In genomic region chr6:20633566-20634340, GRCh38 we compare ENCODE assay signal across 27 cellular contexts.
"Had no signal": no experiment of that assay in that cellular context is flagged by ENCODE, and none has a peak within 500 bp of the region (broad histone marks: within the 10 kb centered on the region; RNA-seq: fewer than 3 reads in every experiment).

No MANE protein-coding gene starts in this region.

- DNase-seq: dorsolateral prefrontal cortex; effector CD4-positive, alpha-beta T cell; foreskin melanocyte; hypothalamus; immature natural killer cell; left ventricle myocardium superior; lower lobe of right lung; mucosa of descending colon; naive B cell; right lobe of liver; small intestine; stimulated activated CD4-positive, alpha-beta T cell treated with anti-CD3 and anti-CD28 coated beads, Interleukin-15, amount 100 ng/mL, for 24 hours; stimulated activated CD4-positive, alpha-beta T cell treated with anti-CD3 and anti-CD28 coated beads, Interleukin-2, amount 100 ng/mL, for 48 hours; stimulated activated naive B cell treated with anti-CD40 and anti-IgM and Interleukin-4, amounts not matched to agents 10 μg/mL and 1 μg/mL and 100 μg/mL, for 72 hours; upper lobe of left lung had no signal

- H3K27me3 Mint-ChIP-seq: naive B cell; natural killer cell treated with Interleukin-12 subunit alpha and Interleukin-12 subunit beta and Interleukin-15 and Interleukin-18, amount 100 ng/mL, for 72 hours; progenitor cell of endocrine pancreas; stimulated activated naive B cell treated with anti-CD40 and anti-IgM and Interleukin-4, amounts not matched to agents 10 μg/mL and 1 μg/mL and 100 μg/mL, for 72 hours; stimulated activated naive CD8-positive, alpha-beta T cell treated with anti-CD3 and anti-CD28 coated beads, Interleukin-15, Interleukin-2, amounts not matched to agents 100 ng/mL and 50 ng/mL, for 24 hours had no signal

- H3K36me3 ChIP-seq: esophagus muscularis mucosa, lower lobe of right lung, neutrophil, right lobe of liver, thoracic aorta, upper lobe of left lung had no signal

- H3K27ac Mint-ChIP-seq: immature natural killer cell; naive B cell; natural killer cell treated with Interleukin-12 subunit alpha and Interleukin-12 subunit beta and Interleukin-15 and Interleukin-18, amount 100 ng/mL, for 72 hours; progenitor cell of endocrine pancreas; stimulated activated naive B cell treated with anti-CD40 and anti-IgM and Interleukin-4, amounts not matched to agents 10 μg/mL and 1 μg/mL and 100 μg/mL, for 72 hours; stimulated activated naive CD8-positive, alpha-beta T cell treated with anti-CD3 and anti-CD28 coated beads, Interleukin-15, Interleukin-2, amounts not matched to agents 100 ng/mL and 50 ng/mL, for 24 hours had no signal

- H3K4me1 Mint-ChIP-seq: neural crest cell had no signal

- H3K4me3 Mint-ChIP-seq: immature natural killer cell; naive B cell; natural killer cell treated with Interleukin-12 subunit alpha and Interleukin-12 subunit beta and Interleukin-15 and Interleukin-18, amount 100 ng/mL, for 72 hours; neural crest cell; stimulated activated naive B cell treated with anti-CD40 and anti-IgM and Interleukin-4, amounts not matched to agents 10 μg/mL and 1 μg/mL and 100 μg/mL, for 72 hours; stimulated activated naive CD8-positive, alpha-beta T cell treated with anti-CD3 and anti-CD28 coated beads, Interleukin-15, Interleukin-2, amounts not matched to agents 100 ng/mL and 50 ng/mL, for 24 hours had no signal

- H3K27ac ChIP-seq: dorsolateral prefrontal cortex, esophagus muscularis mucosa, lower lobe of right lung, neutrophil, parathyroid adenoma, right lobe of liver, thoracic aorta, tibial nerve, upper lobe of left lung had no signal

- H3K9me3 Mint-ChIP-seq: immature natural killer cell; natural killer cell treated with Interleukin-12 subunit alpha and Interleukin-12 subunit beta and Interleukin-15 and Interleukin-18, amount 100 ng/mL, for 72 hours had no signal

- H3K4me1 ChIP-seq: lower lobe of right lung, parathyroid adenoma, tibial nerve, upper lobe of left lung had no signal

- H3K27me3 ChIP-seq: dorsolateral prefrontal cortex, esophagus muscularis mucosa, neutrophil, right lobe of liver, tibial nerve, upper lobe of left lung had no signal

- H3K9ac ChIP-seq: parathyroid adenoma had no signal

- H3K4me3 ChIP-seq: dorsolateral prefrontal cortex, esophagus muscularis mucosa, lower lobe of right lung, mucosa of descending colon, right lobe of liver, thoracic aorta, tibial nerve, upper lobe of left lung had no signal

- ATAC-seq: left ventricle myocardium superior; lower lobe of right lung; mucosa of descending colon; natural killer cell treated with Interleukin-12 subunit alpha and Interleukin-12 subunit beta and Interleukin-15 and Interleukin-18, amount 100 ng/mL, for 72 hours; right lobe of liver; stimulated activated naive B cell treated with anti-CD40 and anti-IgM and Interleukin-4, amounts not matched to agents 10 μg/mL and 1 μg/mL and 100 μg/mL, for 72 hours had no signal

- H3K9me3 ChIP-seq: esophagus muscularis mucosa, lower lobe of right lung, mucosa of descending colon, neutrophil, right lobe of liver, thoracic aorta, tibial nerve, upper lobe of left lung had no signal

- FAIRE-seq: colon, keratinocyte, small intestine, urothelium cell line had no signal
